ENCODE assay signal across 8 cellular contexts in the genomic region with DNA sequence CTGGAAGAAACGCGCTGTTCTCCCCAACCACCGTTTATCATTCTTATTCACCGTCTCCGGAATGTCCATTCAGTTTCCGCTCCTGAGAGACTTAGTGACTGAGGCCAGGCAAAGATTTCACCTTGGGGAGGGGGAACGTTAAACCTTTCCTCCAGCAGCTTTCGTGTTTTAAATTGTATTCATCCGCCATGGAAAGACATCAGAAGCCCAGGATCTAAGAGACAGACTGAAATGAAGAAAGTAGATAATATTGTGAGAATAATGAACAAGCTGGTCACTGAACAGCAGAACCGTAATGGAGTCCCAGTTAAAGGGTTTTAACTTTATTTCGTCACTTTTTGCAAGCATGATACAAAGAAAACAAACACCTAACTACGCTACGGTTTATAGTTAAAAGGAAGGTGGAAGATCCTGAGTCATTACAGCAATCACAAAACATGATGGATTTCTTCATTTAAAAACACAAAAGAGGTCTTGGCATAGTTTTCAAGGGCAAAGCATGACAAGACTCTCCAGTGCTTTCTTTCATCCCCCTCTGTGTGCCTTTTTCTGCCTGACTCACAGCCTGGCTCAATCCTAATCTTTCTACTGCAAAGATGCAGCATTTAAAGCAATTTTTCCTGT. TPM values are rescaled to one million over a fixed set of nuclear protein-coding genes. Genes with fewer than 3 reads are reported as not detected.
DNase-seq lines count a peak whose midpoint lies in the region; ATAC-seq and TF ChIP-seq lines count a peak whose summit lies in the region.

No MANE protein-coding gene starts in this region.

- H3K27me3 Mint-ChIP-seq in CD4-positive, alpha-beta T cell = no peaks in the 10 kb centered on the region

- peak overlapping the region; percentile 96 to 97 for H3K9ac ChIP-seq in stomach smooth muscle (ENCODE audit: low read length in 2 of 2)

- H3K27ac Mint-ChIP-seq in CD4-positive, alpha-beta T cell = peak overlapping the region; percentile 92

- no peak for ATAC-seq in CD4-positive, alpha-beta T cell (ENCODE audit: poor library complexity)
- ATAC-seq in HG02763 (IDR thresholded peaks at IDR 0.05; ENCODE audit: unreplicated experiment) (peak; percentile 5), GM18858 (IDR thresholded peaks at IDR 0.05; ENCODE audit: unreplicated experiment) (no peak), HG02678 (IDR thresholded peaks at IDR 0.05; ENCODE audit: unreplicated experiment) (no peak)

- H3K4me1 ChIP-seq in stomach smooth muscle (ENCODE audit: control insufficient read depth, insufficient read depth, low read length) = peaks cover 18% of the 10 kb centered on the region

- POLR2A ChIA-PET in CD4-positive, alpha-beta T cell (lab: Charles Lee) = interaction anchor here (0.6 to 1.5 kb wide), 7 partner anchors 14 to 407 kb away, joined by 3 to 5 read pairs (median 4); partner anchors contain the start of genes BLZF1, METTL18, NME7 and SCYL3

- H3K27ac ChIP-seq in CD4-positive, alpha-beta T cell (ENCODE audit: low read depth, low read length) = peak overlapping the region; percentile 54
- H3K27ac ChIP-seq in angular gyrus (ENCODE audit: low read depth, low read length) = peak overlapping the region; percentile 51
- peak overlapping the region; percentile 99 for H3K27ac ChIP-seq in stomach smooth muscle (ENCODE audit: low read length)

- H3K4me1 Mint-ChIP-seq in CD4-positive, alpha-beta T cell (ENCODE audit: low read depth) = peaks cover 48% of the 10 kb centered on the region

- no peaks in the 10 kb centered on the region for H3K9me3 ChIP-seq in CD4-positive, alpha-beta T cell (ENCODE audit: control insufficient read depth, low read length)
- H3K9me3 ChIP-seq in stomach smooth muscle (ENCODE audit: control insufficient read depth in 2 of 2, low read length in 2 of 2) = no peaks in the 10 kb centered on the region

- intact Hi-C loops in CD4-positive, alpha-beta T cell (cut with DNase I, micrococcal nuclease) = loop anchor here (5.0 to 10.0 kb wide), 7 partner anchors 119 to 1309 kb away; partner anchors contain the start of genes BLZF1 (in 2 of the 2), NME7 (in 2 of the 2), METTL18 (in 1 of the 2) and SCYL3 (in 1 of the 2)

- no peak for DNase-seq in CD4-positive, alpha-beta T cell
- DNase-seq in inferior parietal cortex (ENCODE audit: extremely low spot score) (peak; percentile 48), iPS-NIHi7 (ENCODE audit: extremely low spot score) (no peak)

- no peak for TF ChIP-seq CTCF in CD4-positive, alpha-beta T cell (IDR thresholded peaks at IDR 0.05)

- CTCF ChIA-PET in CD4-positive, alpha-beta T cell (lab: Charles Lee) = interaction anchor here (0.6 to 1.5 kb wide), 5 partner anchors 12 to 1308 kb away, joined by 3 to 4 read pairs (median 3); partner anchors contain the start of gene TIPRL

- peak overlapping the region; percentile 98 for H3K4me3 Mint-ChIP-seq in CD4-positive, alpha-beta T cell

- peak overlapping the region; percentile 22 to 88 for H3K4me3 ChIP-seq in stomach smooth muscle (ENCODE audit: low read length in 2 of 2)

- H3K9me3 Mint-ChIP-seq in CD4-positive, alpha-beta T cell = no peaks in the 10 kb centered on the region

- H3K36me3 Mint-ChIP-seq in CD4-positive, alpha-beta T cell (ENCODE audit: low read depth) = peaks cover 13% of the 10 kb centered on the region

- H3K36me3 ChIP-seq in stomach smooth muscle (ENCODE audit: control insufficient read depth in 2 of 2, insufficient read depth in 2 of 2, low read length in 2 of 2) = no peaks in the 10 kb centered on the region

- H3K27me3 ChIP-seq in CD4-positive, alpha-beta T cell (ENCODE audit: control insufficient read depth, insufficient read depth, low read length) = no peaks in the 10 kb centered on the region
- no peaks in the 10 kb centered on the region for H3K27me3 ChIP-seq in stomach smooth muscle (ENCODE audit: control insufficient read depth in 1 of 2, insufficient read depth in 2 of 2, low read length in 2 of 2)

RNA-seq across cellular contexts. Expression of gene SLC19A2, which starts 0.6 kb away (rescaled TPM):
- total RNA-seq in CD4-positive, alpha-beta T cell = 1 to 10 TPM; 3.6 to 3.7 TPM

RNA-seq across cellular contexts. Expression of gene CCDC181, which starts 59.1 kb away (rescaled TPM):
- total RNA-seq in CD4-positive, alpha-beta T cell = not detected
